ENCODE assay signal across 8 cellular contexts in genomic region chr10:14093735-14094484, GRCh38.
A peak's percentile ranks its signal among the peaks of the same experiment; 100 is the strongest.
DNase-seq lines count a peak whose midpoint lies in the region; ATAC-seq and TF ChIP-seq lines count a peak whose summit lies in the region.

No MANE protein-coding gene starts in this region.

- in situ Hi-C loops in KBM-7 (cut with MboI; ENCODE audit: low pct_unique_long_range_greater_than_20kb, low sequenced_read_pairs), result no loop called here

- peak; percentile 50; the same call in 1 of the 2 replicates for TF ChIP-seq CTCF in LNCAP (IDR thresholded peaks at IDR 0.05)
- TF ChIP-seq CTCF in choroid plexus epithelial cell (conservative IDR thresholded peaks at IDR 0.05; ENCODE audit: low read depth, low read length), result peak; percentile 74

- no peak overlapping the region for H3K4me3 ChIP-seq in choroid plexus epithelial cell (ENCODE audit: low read depth, low read length)

- DNase-seq in COR-L47 (lab: John Stamatoyannopoulos, UW) (peak; percentile 17), choroid plexus epithelial cell (ENCODE audit: low read depth) (peak; percentile 72), medulla oblongata (ENCODE audit: extremely low spot score) (peak; percentile 71), KBM-7 (no peak), GF-D8 (lab: John Stamatoyannopoulos, UW) (no peak)

- ATAC-seq in HG03520 (IDR thresholded peaks at IDR 0.05; ENCODE audit: unreplicated experiment) (no peak), HG03159 (IDR thresholded peaks at IDR 0.05; ENCODE audit: unreplicated experiment) (no peak)

Comparison
In these comparisons a context has a peak if more than half of its experiments do, and no peak if none do; other contexts are left out.
1. DNase-seq: peak in COR-L47 (single experiment), choroid plexus epithelial cell (single experiment) and medulla oblongata (single experiment); none in KBM-7 (single experiment) and GF-D8 (single experiment).